Comparison of ENCODE assay signal across 8 cellular contexts in the genomic region with DNA sequence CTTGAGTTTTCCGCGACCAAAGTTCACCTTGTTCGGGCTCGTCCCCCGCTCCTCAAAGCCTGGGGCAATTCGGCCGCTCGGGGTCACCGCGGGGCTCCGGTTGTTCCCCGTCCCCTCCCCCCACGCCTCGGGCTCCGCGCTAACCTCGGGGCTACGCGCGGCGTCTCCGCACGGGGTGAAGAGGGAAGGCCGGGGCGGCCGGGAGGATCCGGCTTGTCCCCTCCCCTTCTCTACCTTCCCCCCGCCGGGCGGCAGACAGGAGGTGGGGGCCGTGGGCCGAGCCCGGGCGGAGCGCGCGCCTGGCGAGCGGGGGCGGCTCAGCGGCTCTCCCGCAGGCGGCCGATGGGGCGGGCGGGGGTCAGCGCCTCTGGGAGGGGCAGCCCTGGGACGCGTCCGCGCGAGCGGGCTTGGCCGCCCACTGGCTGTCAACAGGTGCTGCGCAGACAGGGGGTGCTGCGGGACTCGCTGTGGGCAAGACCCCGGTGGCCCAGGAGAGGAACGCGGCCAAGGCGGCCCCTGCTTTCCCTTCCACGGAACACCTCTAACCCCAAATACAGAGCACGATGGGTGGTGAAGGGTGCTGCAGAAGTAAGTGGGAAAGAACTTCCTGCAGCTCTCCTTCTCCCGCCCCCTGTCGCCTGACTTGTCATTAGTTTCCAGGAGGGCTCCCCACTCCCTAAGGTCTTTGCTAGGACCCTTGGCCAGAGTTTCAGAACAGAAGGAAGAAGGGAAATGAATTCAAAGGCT. TPM values are rescaled to one million over a fixed set of nuclear protein-coding genes. Genes with fewer than 3 reads are reported as not detected.
DNase-seq lines count a peak whose midpoint lies in the region; ATAC-seq, FAIRE-seq and TF ChIP-seq lines count a peak whose summit lies in the region.

A gene with protein sequence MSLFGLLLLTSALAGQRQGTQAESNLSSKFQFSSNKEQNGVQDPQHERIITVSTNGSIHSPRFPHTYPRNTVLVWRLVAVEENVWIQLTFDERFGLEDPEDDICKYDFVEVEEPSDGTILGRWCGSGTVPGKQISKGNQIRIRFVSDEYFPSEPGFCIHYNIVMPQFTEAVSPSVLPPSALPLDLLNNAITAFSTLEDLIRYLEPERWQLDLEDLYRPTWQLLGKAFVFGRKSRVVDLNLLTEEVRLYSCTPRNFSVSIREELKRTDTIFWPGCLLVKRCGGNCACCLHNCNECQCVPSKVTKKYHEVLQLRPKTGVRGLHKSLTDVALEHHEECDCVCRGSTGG (minus strand): TSS at position 177 of the 747 bp plus-strand sequence. CDS start 896 bp downstream, outside the sequence.

- POLR2A ChIA-PET in HepG2 (lab: Yijun Ruan, JAX) = interaction anchor here (1.2 to 1.4 kb wide), 3 partner anchors 30 to 40 kb away, joined by 3 to 6 read pairs (median 5); no protein-coding TSS in a partner anchor

- H3K36me3 Mint-ChIP-seq in stimulated activated naive B cell treated with anti-CD40 and anti-IgM and Interleukin-4, amounts not matched to agents 10 μg/mL and 1 μg/mL and 100 μg/mL, for 72 hours = no peaks in the 10 kb centered on the region

- intact Hi-C loops in HepG2 (cut with micrococcal nuclease; ENCODE audit: unreplicated experiment) = loop anchor here (1.0 to 10.0 kb wide), 3 partner anchors 74 to 233 kb away; no protein-coding TSS in a partner anchor

- TF ChIP-seq CTCF in HepG2 (CRISPR knock-in tag; IDR thresholded peaks at IDR 0.05) = peak; percentile 78

- FAIRE-seq in HepG2 (lab: Jason Lieb, UNC) = no peak

- H3K4me3 ChIP-seq in SK-N-MC = peak within 1 kb of the TSS; percentile 96
- H3K4me3 ChIP-seq in HepG2 (replicated peaks in 1 of 3; ENCODE audit: insufficient read depth in 1 of 3, low read depth in 2 of 3, low read length in 3 of 3) = peak within 1 kb of the TSS; percentile 78 to 89 (median 82)

- H3K36me3 ChIP-seq in SK-N-MC (ENCODE audit: insufficient read depth, low read length) (no peaks in the 10 kb centered on the region), HepG2 (replicated peaks in 1 of 2; ENCODE audit: control insufficient read depth in 1 of 2, insufficient read depth in 2 of 2, low read length in 2 of 2) (no peaks in the 10 kb centered on the region)

- in situ Hi-C loops in HepG2 (cut with HindIII; ENCODE audit: extremely low pct_ligation_motif_present, low pct_unique_long_range_greater_than_20kb) = loop anchor here (10.0 to 25.0 kb wide), 4 partner anchors 207 to 1066 kb away; no protein-coding TSS in a partner anchor

- BruUV-seq in HepG2 (replicated peaks; lab: Mats Ljungman, UMichigan) = no TSS peak

- peak; percentile 49; the same call in 1 of the 2 replicates for TF ChIP-seq RAD21 in HepG2 (CRISPR knock-in tag; IDR thresholded peaks at IDR 0.05)

- H3K4me2 ChIP-seq in HepG2 (ENCODE audit: low read depth, low read length) = peak within 1 kb of the TSS; percentile 98

- CTCF ChIA-PET in HepG2 (lab: Yijun Ruan, JAX; ENCODE audit: low intra/inter-chr PET ratio, low total read pairs) = interaction anchor here (1.5 kb wide), 1 partner anchor 74 kb away, joined by 3 read pairs; no protein-coding TSS in a partner anchor

- H3K27me3 Mint-ChIP-seq in stimulated activated naive B cell treated with anti-CD40 and anti-IgM and Interleukin-4, amounts not matched to agents 10 μg/mL and 1 μg/mL and 100 μg/mL, for 72 hours = peaks cover 45 to 46% of the 10 kb centered on the region in 2 donors

- TF ChIP-seq EP300 in HepG2 (IDR thresholded peaks at IDR 0.05; ENCODE audit: low read depth in 2 of 2, low read length in 2 of 2) (no peak), HepG2 (CRISPR knock-in tag; IDR thresholded peaks at IDR 0.05; ENCODE audit: borderline replicate concordance) (no peak)

- peak; percentile 37 for ATAC-seq in HG03442 (IDR thresholded peaks at IDR 0.05; ENCODE audit: unreplicated experiment)
- ATAC-seq in HepG2 = peak; percentile 89
- peak; percentile 56 to 66 for ATAC-seq in stimulated activated naive B cell treated with anti-CD40 and anti-IgM and Interleukin-4, amounts not matched to agents 10 μg/mL and 1 μg/mL and 100 μg/mL, for 72 hours (replicated peaks)
- no peak for ATAC-seq in GM18867 (IDR thresholded peaks at IDR 0.05; ENCODE audit: unreplicated experiment)

- TF ChIP-seq POLR2A in HepG2 (IDR thresholded peaks at IDR 0.05; ENCODE audit: insufficient read depth in 1 of 2, low read depth in 2 of 2, low read length in 2 of 2) = peak; percentile 23 to 30; a peak in 1 of 4 replicates

- H4K20me1 ChIP-seq in HepG2 (ENCODE audit: insufficient read depth, low read length) = no peaks in the 10 kb centered on the region

- peaks cover 62% of the 10 kb centered on the region for H3K4me1 ChIP-seq in HepG2 (ENCODE audit: insufficient read depth, low read length)

- WGBS in HepG2 (ENCODE audit: low lambda C conversion rate) = 3% methylated on average over 3 of the region's 65 CpGs

- H3K79me2 ChIP-seq in HepG2 (ENCODE audit: insufficient read depth, low read length) = peaks cover 20% of the 10 kb centered on the region

- peaks cover 13 to 20% of the 10 kb centered on the region in 2 donors for H3K4me1 Mint-ChIP-seq in stimulated activated naive B cell treated with anti-CD40 and anti-IgM and Interleukin-4, amounts not matched to agents 10 μg/mL and 1 μg/mL and 100 μg/mL, for 72 hours

- H3K9ac ChIP-seq in SK-N-MC (ENCODE audit: insufficient read length) (peak within 1 kb of the TSS; percentile 81), HepG2 (ENCODE audit: insufficient read depth, low read depth, low read length) (peak within 1 kb of the TSS; percentile 76)

- no peaks in the 10 kb centered on the region; a peak in 1 of 5 replicates for H3K27me3 ChIP-seq in HepG2 (ENCODE audit: control insufficient read depth in 1 of 2, insufficient read depth in 2 of 2, low read length in 2 of 2)

- H3K27ac ChIP-seq in SK-N-MC (peak within 1 kb of the TSS; percentile 47; the same call in 1 of the 2 replicates), HepG2 (ENCODE audit: extremely low read length, insufficient read depth, low read length) (peak within 1 kb of the TSS; percentile 68)

- peak within 1 kb of the TSS; percentile 77 to 82 for H3K4me3 Mint-ChIP-seq in stimulated activated naive B cell treated with anti-CD40 and anti-IgM and Interleukin-4, amounts not matched to agents 10 μg/mL and 1 μg/mL and 100 μg/mL, for 72 hours

- peak within 1 kb of the TSS; percentile 84 for H2AFZ ChIP-seq in HepG2 (ENCODE audit: low read length)

- H3K27ac Mint-ChIP-seq in stimulated activated naive B cell treated with anti-CD40 and anti-IgM and Interleukin-4, amounts not matched to agents 10 μg/mL and 1 μg/mL and 100 μg/mL, for 72 hours = no peak within 1 kb of the TSS

- H3K9me3 Mint-ChIP-seq in stimulated activated naive B cell treated with anti-CD40 and anti-IgM and Interleukin-4, amounts not matched to agents 10 μg/mL and 1 μg/mL and 100 μg/mL, for 72 hours = no peaks in the 10 kb centered on the region

- H3K9me3 ChIP-seq in SK-N-MC (ENCODE audit: low read depth, low read length) (no peaks in the 10 kb centered on the region), HepG2 (ENCODE audit: low read length) (no peaks in the 10 kb centered on the region)

- DNase-seq in ELR (ENCODE audit: low read depth) (peak; percentile 82), SK-N-MC (ENCODE audit: low read depth, low spot score) (no peak), ecto neural progenitor cell (ENCODE audit: low spot score) (peak; percentile 88), HepG2 (ENCODE audit: low spot score) (peak; percentile 63), NCI-H1694 treated with DMSO at 0.1 percent for 48 hours (lab: John Stamatoyannopoulos, UW) (no peak)
- DNase-seq in stimulated activated naive B cell treated with anti-CD40 and anti-IgM and Interleukin-4, amounts not matched to agents 10 μg/mL and 1 μg/mL and 100 μg/mL, for 72 hours = peak; percentile 4

TF ChIP-seq in HepG2, 621 proteins besides CTCF, POLR2A, EP300 and RAD21 (continues in another document):
- TF ChIP-seq ZFX (CRISPR knock-in tag; IDR thresholded peaks at IDR 0.05; ENCODE audit: low read depth) = peak; percentile 61
- peak; percentile 76; the same call in 1 of the 2 replicates for TF ChIP-seq MAZ (IDR thresholded peaks at IDR 0.05; ENCODE audit: borderline replicate concordance, low read depth, low read length)
- TF ChIP-seq MAZ (CRISPR knock-in tag; IDR thresholded peaks at IDR 0.05; ENCODE audit: low read depth) = peak; percentile 90
- peak; percentile 25; the same call in 1 of the 2 replicates for TF ChIP-seq RXRB (CRISPR knock-in tag; IDR thresholded peaks at IDR 0.05; ENCODE audit: borderline replicate concordance)

RNA-seq across cellular contexts. Expression of the gene that starts here (rescaled TPM):
- 6.8 and 9.1 TPM in 2 replicates for total RNA-seq in HepG2 (2016; rRNA removed; fragmentation: Illumina TruSeq; extraction: Trizol)
- total RNA-seq in HepG2 (2016; cell fraction: cytosol; rRNA removed; fragmentation: Illumina TruSeq; extraction: Trizol; ENCODE audit: low read depth) = 1.2 and 1.8 TPM in 2 replicates
- total RNA-seq in HepG2 (2016; cell fraction: insoluble cytoplasmic fraction; rRNA removed; fragmentation: Illumina TruSeq; extraction: Trizol) = 8.4 and 8.6 TPM in 2 replicates
- total RNA-seq in HepG2 (2016; cell fraction: membrane; rRNA removed; fragmentation: Illumina TruSeq; extraction: Trizol) = 3.8 and 6.4 TPM in 2 replicates
- total RNA-seq in HepG2 (2016; cell fraction: nucleus; rRNA removed; fragmentation: Illumina TruSeq; extraction: Trizol) = 14.5 and 17.0 TPM in 2 replicates
- 4.1 and 4.6 TPM in 2 replicates for polyA plus RNA-seq in HepG2 (2011; rRNA removed)
- polyA plus RNA-seq in HepG2 (2011; cell fraction: cytosol; rRNA removed) = 2.0 and 2.9 TPM in 2 replicates
- polyA plus RNA-seq in HepG2 (2011; cell fraction: nucleus; rRNA removed) = 2.3 and 2.9 TPM in 2 replicates
- polyA plus RNA-seq in HepG2 (2012) = 6.0 and 8.4 TPM in 2 replicates
- polyA plus RNA-seq in HepG2 (2016; cell fraction: cytosol; fragmentation: Illumina TruSeq; extraction: Trizol; ENCODE audit: low read depth) = 0.43 and 0.67 TPM in 2 replicates
- 7.1 and 7.3 TPM in 2 replicates for polyA plus RNA-seq in HepG2 (2016; cell fraction: insoluble cytoplasmic fraction; fragmentation: Illumina TruSeq; extraction: Trizol; ENCODE audit: low read depth)
- 2.5 and 2.7 TPM in 2 replicates for polyA plus RNA-seq in HepG2 (2016; cell fraction: membrane; fragmentation: Illumina TruSeq; extraction: Trizol; ENCODE audit: low read depth)
- polyA plus RNA-seq in HepG2 (2016; cell fraction: nucleus; fragmentation: Illumina TruSeq; extraction: Trizol; ENCODE audit: insufficient read depth, low read depth) = 8.0 and 8.3 TPM in 2 replicates
- polyA minus RNA-seq in HepG2 (2011; rRNA and poly(A)+ RNA removed; ENCODE audit: low replicate concordance) = 5.0 TPM in 1 of 2 replicates, not detected in the other
- 9.2 and 11.6 TPM in 2 replicates for polyA minus RNA-seq in HepG2 (2011; cell fraction: cytosol; rRNA and poly(A)+ RNA removed)
- 40.5 and 45.4 TPM in 2 replicates for polyA minus RNA-seq in HepG2 (2011; cell fraction: nucleus; rRNA and poly(A)+ RNA removed)

Comparison
In these comparisons a context has a peak if more than half of its experiments do, and no peak if none do; other contexts are left out.
1. DNase-seq: peak in ELR (single experiment), ecto neural progenitor cell (single experiment), HepG2 (single experiment) and stimulated activated naive B cell treated with anti-CD40 and anti-IgM and Interleukin-4, amounts not matched to agents 10 μg/mL and 1 μg/mL and 100 μg/mL, for 72 hours (single experiment); none in SK-N-MC (single experiment) and NCI-H1694 treated with DMSO at 0.1 percent for 48 hours (single experiment).